In the genomic region with DNA sequence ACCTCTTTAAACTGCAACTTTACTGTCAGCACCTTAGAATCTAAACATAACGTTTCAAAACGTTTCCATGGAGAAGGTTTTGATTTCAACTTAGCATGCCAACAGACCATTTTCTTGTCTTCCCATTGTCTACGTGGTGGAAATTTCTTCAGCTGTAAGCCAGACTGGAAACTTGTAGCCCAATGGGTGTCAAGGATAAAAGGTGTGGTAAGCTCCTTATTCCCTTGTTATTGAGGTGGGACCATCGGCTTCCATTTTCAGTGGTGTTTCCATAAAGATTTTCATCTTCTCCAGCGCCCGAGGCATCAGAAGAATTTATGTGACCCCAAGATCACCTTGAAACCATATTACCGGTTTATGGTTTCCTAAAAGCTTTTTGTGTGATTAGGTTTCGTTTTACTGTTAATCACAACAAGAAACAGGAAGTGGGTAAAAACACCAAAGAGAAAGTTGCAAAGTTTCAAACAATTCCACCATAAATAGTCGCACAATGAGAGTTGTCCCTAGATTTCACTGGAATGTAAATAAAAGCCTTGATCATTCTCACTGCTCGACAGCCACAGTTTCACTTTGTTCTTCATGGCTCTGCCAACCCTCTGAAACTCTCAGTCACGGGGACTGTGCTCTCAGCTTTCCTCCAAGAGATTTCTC, we compare ENCODE assay signal across 8 cellular contexts.
A peak's percentile ranks its signal among the peaks of the same experiment; 100 is the strongest.
DNase-seq lines count a peak whose midpoint lies in the region; ATAC-seq and TF ChIP-seq lines count a peak whose summit lies in the region.

No MANE protein-coding gene starts in this region.

- H3K9me3 ChIP-seq in HUES48 (ENCODE audit: control insufficient read depth, insufficient read depth, low read length) (no peaks in the 10 kb centered on the region), left ventricle myocardium inferior (replicated peaks) (no peaks in the 10 kb centered on the region)

- H3K36me3 Mint-ChIP-seq in activated T-helper 17 cell treated with anti-CD3 and anti-CD28 coated beads, Interleukin-2, amount 50 U/mL, for 72 hours (ENCODE audit: low read depth) = no peaks in the 10 kb centered on the region

- no peaks in the 10 kb centered on the region for H3K9me3 Mint-ChIP-seq in activated T-helper 17 cell treated with anti-CD3 and anti-CD28 coated beads, Interleukin-2, amount 50 U/mL, for 72 hours

- H3K4me3 Mint-ChIP-seq in activated T-helper 17 cell treated with anti-CD3 and anti-CD28 coated beads, Interleukin-2, amount 50 U/mL, for 72 hours = peak overlapping the region; percentile 86

- peaks cover 16% of the 10 kb centered on the region for H3K4me1 Mint-ChIP-seq in activated T-helper 17 cell treated with anti-CD3 and anti-CD28 coated beads, Interleukin-2, amount 50 U/mL, for 72 hours

- H3K36me3 ChIP-seq in HUES48 (ENCODE audit: control insufficient read depth, insufficient read depth, low read length) (no peaks in the 10 kb centered on the region), left ventricle myocardium inferior (no peaks in the 10 kb centered on the region)

- H3K27ac Mint-ChIP-seq in activated T-helper 17 cell treated with anti-CD3 and anti-CD28 coated beads, Interleukin-2, amount 50 U/mL, for 72 hours = peak overlapping the region; percentile 64

- intact Hi-C loops in left ventricle myocardium inferior (cut with micrococcal nuclease) = loop anchor here (10.0 kb wide), 2 partner anchors 200 to 370 kb away; a partner anchor contains a TSS

- CTCF ChIA-PET in GM10248 (lab: Yijun Ruan, JAX) = interaction anchor here (0.6 to 3.4 kb wide), 22 partner anchors 8 to 373 kb away, joined by 3 to 28 read pairs (median 6); no protein-coding TSS in a partner anchor

- TF ChIP-seq CTCF in GM10248 (IDR thresholded peaks at IDR 0.05; ENCODE audit: control extremely low read depth, extremely low read depth, low read depth, missing control alignments) (no peak), left ventricle myocardium inferior (IDR thresholded peaks at IDR 0.05; ENCODE audit: borderline replicate concordance) (no peak)

- peak overlapping the region; percentile 17 for H3K27ac ChIP-seq in HUES48 (ENCODE audit: low read depth, low read length)
- peak overlapping the region; percentile 63 for H3K27ac ChIP-seq in left ventricle myocardium inferior (replicated peaks)
- peak overlapping the region in 19 of 21 experiments; percentile 0 to 82 (median 55) for H3K27ac ChIP-seq in skin epidermis

- H3K4me1 ChIP-seq in HUES48 (ENCODE audit: control insufficient read depth, insufficient read depth, low read length) (peaks cover 9% of the 10 kb centered on the region), left ventricle myocardium inferior (peaks cover 13% of the 10 kb centered on the region)

- DNase-seq in GM10248 (ENCODE audit: extremely low spot score) = peak; percentile 35
- DNase-seq in left ventricle myocardium inferior = no peak
- DNase-seq in retina = no peak
- DNase-seq in NCI-H1105 treated with DMSO at 0.1 percent for 48 hours (lab: John Stamatoyannopoulos, UW) = no peak

- POLR2A ChIA-PET in GM10248 (lab: Yijun Ruan, JAX) = no interaction called here

- peak; percentile 68 for ATAC-seq in GM21529 (IDR thresholded peaks at IDR 0.05; ENCODE audit: unreplicated experiment)
- peak; percentile 59 for ATAC-seq in activated T-helper 17 cell treated with anti-CD3 and anti-CD28 coated beads, Interleukin-2, amount 50 U/mL, for 72 hours (replicated peaks)

- peak overlapping the region; percentile 20; the same call in 1 of the 2 replicates for H3K9ac ChIP-seq in HUES48 (ENCODE audit: low read depth, low read length)

- H3K4me3 ChIP-seq in HUES48 (ENCODE audit: low read depth, low read length) (peak overlapping the region; percentile 1; the same call in 1 of the 2 replicates), left ventricle myocardium inferior (peak overlapping the region; percentile 58), skin epidermis (peak overlapping the region; percentile 21 to 47 (median 30))

- H3K27me3 ChIP-seq in HUES48 (ENCODE audit: control insufficient read depth, insufficient read depth, low read length) = no peaks in the 10 kb centered on the region
- H3K27me3 ChIP-seq in left ventricle myocardium inferior (ENCODE audit: low read depth) = no peaks in the 10 kb centered on the region

- no peaks in the 10 kb centered on the region for H3K27me3 Mint-ChIP-seq in activated T-helper 17 cell treated with anti-CD3 and anti-CD28 coated beads, Interleukin-2, amount 50 U/mL, for 72 hours

Comparison
In these comparisons a context has a peak if more than half of its experiments do, and no peak if none do; other contexts are left out.
1. H3K4me3 ChIP-seq: peak in every context shown above with its lines; median percentile 58 in left ventricle myocardium inferior; 30 in skin epidermis; 1 in HUES48.